In the genomic region with DNA sequence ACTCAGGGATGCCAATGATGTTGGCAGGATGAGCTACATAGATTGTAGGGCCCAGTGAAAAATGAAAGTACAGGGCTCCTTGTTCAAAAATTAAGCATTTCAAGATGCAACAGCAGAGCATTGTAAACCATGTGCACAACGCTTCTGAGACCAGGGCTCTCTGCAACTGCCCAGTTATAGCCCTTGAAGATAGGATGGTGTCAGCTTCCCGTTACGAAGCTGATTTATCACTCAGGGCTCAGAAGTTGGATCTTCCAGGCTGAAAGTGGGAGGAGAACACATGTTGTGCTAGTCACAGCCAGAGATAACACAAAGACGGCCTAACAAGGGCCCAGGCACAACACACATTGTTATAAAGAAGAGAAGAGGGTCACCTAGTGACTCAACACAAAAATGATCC, we compare ENCODE assay signal across 5 cellular contexts.
"Had no signal": no experiment of that assay in that cellular context is flagged by ENCODE, and none has a peak within 500 bp of the region (broad histone marks: within the 10 kb centered on the region; RNA-seq: fewer than 3 reads in every experiment).

No MANE protein-coding gene starts in this region.

- DNase-seq: GM23248, H9, HCEC 1CT, IMR-90, KBM-7 had no signal

- H3K27ac ChIP-seq: GM23248 had no signal

- H3K4me3 ChIP-seq: GM23248 had no signal
